In genomic region chr4:113614414-113614813, GRCh38 we compare ENCODE assay signal across 20 cellular contexts.
DNase-seq lines count a peak whose midpoint lies in the region; ATAC-seq, FAIRE-seq and TF ChIP-seq lines count a peak whose summit lies in the region.
"Had no signal": no experiment of that assay in that cellular context is flagged by ENCODE, and none has a peak within 500 bp of the region (broad histone marks: within the 10 kb centered on the region; RNA-seq: fewer than 3 reads in every experiment).

No MANE protein-coding gene starts in this region.

- no peaks in the 10 kb centered on the region for H3F3A ChIP-seq in OCI-LY1 (ENCODE audit: insufficient read depth, low read length)

- H2AFZ ChIP-seq in OCI-LY1 (ENCODE audit: low read length) = no peak overlapping the region

- H3K27me3 Mint-ChIP-seq in T-helper 17 cell = no peaks in the 10 kb centered on the region
- H3K27me3 Mint-ChIP-seq: CD8-positive, alpha-beta memory T cell had no signal

- ATAC-seq in right cardiac atrium = no peak
- no peak for ATAC-seq in GM21381 (IDR thresholded peaks at IDR 0.05; ENCODE audit: unreplicated experiment)
- ATAC-seq in T-helper 17 cell = no peak
- ATAC-seq in lower lobe of right lung = no peak
- ATAC-seq: SK-N-SH treated with all-trans-retinoic acid at 6 μM for 48 hours had no signal

- H3K27me3 ChIP-seq in OCI-LY1 (ENCODE audit: insufficient read depth, low read length) = no peaks in the 10 kb centered on the region
- H3K27me3 ChIP-seq in right cardiac atrium (ENCODE audit: control insufficient read depth, insufficient read depth) = no peaks in the 10 kb centered on the region
- H3K27me3 ChIP-seq in lower lobe of right lung (ENCODE audit: low read depth) = no peaks in the 10 kb centered on the region

- TF ChIP-seq CTCF in OCI-LY1 (IDR thresholded peaks at IDR 0.05; ENCODE audit: low read length) = no peak
- no peak for TF ChIP-seq CTCF in lower lobe of right lung (IDR thresholded peaks at IDR 0.05)

- FAIRE-seq in GM18507 (lab: Jason Lieb, UNC) = peak; percentile 5
- FAIRE-seq: D721Med had no signal

- H3K27ac ChIP-seq in OCI-LY1 (ENCODE audit: low read depth, low read length, poor library complexity, severe bottlenecking) = peak overlapping the region; percentile 84
- H3K27ac ChIP-seq in right cardiac atrium (ENCODE audit: low read length) = peak overlapping the region; percentile 42
- no peak overlapping the region for H3K27ac ChIP-seq in lower lobe of right lung

- intact Hi-C loops in right cardiac atrium (cut with DNase I) (no loop called here), lower lobe of right lung (cut with DNase I) (no loop called here)

- H3K9me2 ChIP-seq in OCI-LY1 (ENCODE audit: low read depth, low read length) = no peaks in the 10 kb centered on the region

- DNase-seq in NCI-H2227 (lab: John Stamatoyannopoulos, UW; ENCODE audit: unreplicated experiment) (peak; percentile 2), NCI-H2227 treated with DMSO at 0.1 percent for 48 hours (lab: John Stamatoyannopoulos, UW) (no peak), GM18507 (ENCODE audit: extremely low spot score, insufficient read length, low read depth) (no peak), right cardiac atrium (no peak), T-helper 17 cell (no peak), lower lobe of right lung (no peak)
- DNase-seq: 8988T; CD8-positive, alpha-beta memory T cell; DMS79; H9; MV-4-11; NCI-H1417; NCI-H1930; NCI-H2171 treated with DMSO at 0.1 percent for 48 hours; NCI-H510A; SHP77 treated with DMSO at 0.1 percent for 48 hours had no signal

- WGBS in right cardiac atrium = 37% methylated on average over 2 of the region's 2 CpGs

- no peaks in the 10 kb centered on the region for H3K9me3 ChIP-seq in OCI-LY1 (ENCODE audit: low read length)
- no peaks in the 10 kb centered on the region for H3K9me3 ChIP-seq in right cardiac atrium (ENCODE audit: control insufficient read depth, low read length)
- H3K9me3 ChIP-seq in T-helper 17 cell (ENCODE audit: control insufficient read depth, low read length, poor library complexity, severe bottlenecking) = peaks cover 2% of the 10 kb centered on the region
- H3K9me3 ChIP-seq in lower lobe of right lung = no peaks in the 10 kb centered on the region

- H3K4me2 ChIP-seq in OCI-LY1 (ENCODE audit: low read length) = peak overlapping the region; percentile 1; the same call in 1 of the 2 replicates

- H3K4me3 ChIP-seq in OCI-LY1 (ENCODE audit: low read depth, low read length, poor library complexity, severe bottlenecking) = no peak overlapping the region
- H3K4me3 ChIP-seq in right cardiac atrium (ENCODE audit: low read length) = no peak overlapping the region
- H3K4me3 ChIP-seq in lower lobe of right lung = no peak overlapping the region

- H3K4me1 ChIP-seq in OCI-LY1 (ENCODE audit: insufficient read depth, low read length, severe bottlenecking) (peaks cover 100% of the 10 kb centered on the region), right cardiac atrium (ENCODE audit: control insufficient read depth, insufficient read depth, low read length) (no peaks in the 10 kb centered on the region), lower lobe of right lung (no peaks in the 10 kb centered on the region)

- no peaks in the 10 kb centered on the region for H4K20me1 ChIP-seq in OCI-LY1 (ENCODE audit: insufficient read depth, low read length)

- H3K36me3 Mint-ChIP-seq in T-helper 17 cell (ENCODE audit: low read depth) = no peaks in the 10 kb centered on the region

- H3K4me1 Mint-ChIP-seq in T-helper 17 cell = peaks cover 18% of the 10 kb centered on the region
- H3K4me1 Mint-ChIP-seq: H9 had no signal

- H3K36me3 ChIP-seq in OCI-LY1 (ENCODE audit: insufficient read depth, low read length) (peaks cover 3% of the 10 kb centered on the region; the same call in 1 of the 2 replicates), lower lobe of right lung (no peaks in the 10 kb centered on the region)

- H3K9ac ChIP-seq in OCI-LY1 (ENCODE audit: low read length) = peak overlapping the region; percentile 3; the same call in 1 of the 2 replicates

- H3K4me3 Mint-ChIP-seq in T-helper 17 cell = no peak overlapping the region
- H3K4me3 Mint-ChIP-seq: CD8-positive, alpha-beta memory T cell; H9 had no signal

- H3K27ac Mint-ChIP-seq in T-helper 17 cell = no peak overlapping the region
- H3K27ac Mint-ChIP-seq: CD8-positive, alpha-beta memory T cell had no signal

- peaks cover 41% of the 10 kb centered on the region for H3K79me2 ChIP-seq in OCI-LY1 (ENCODE audit: insufficient read depth, low read length)
